Comparison of ENCODE assay signal across 26 cellular contexts in the genomic region with DNA sequence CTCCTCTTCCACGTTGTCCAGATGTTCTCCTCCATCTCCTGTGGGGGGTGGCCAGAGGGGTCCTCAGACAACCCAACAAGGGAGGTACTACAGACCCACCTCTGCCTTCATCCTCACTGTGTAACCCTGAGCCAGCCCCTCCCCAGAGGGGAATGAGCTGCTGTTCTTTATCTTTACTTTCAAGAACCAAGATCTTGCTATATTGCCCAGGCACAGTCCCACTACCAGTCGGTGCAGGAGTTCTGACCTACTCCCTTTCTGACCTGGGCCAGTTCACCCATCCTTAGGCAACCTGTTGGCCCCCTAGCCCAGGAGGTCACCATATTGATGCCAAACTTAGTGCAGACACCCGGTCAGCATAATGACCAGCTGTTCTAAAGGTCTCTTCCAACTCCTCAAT.
"Had no signal": no experiment of that assay in that cellular context is flagged by ENCODE, and none has a peak within 500 bp of the region (broad histone marks: within the 10 kb centered on the region; RNA-seq: fewer than 3 reads in every experiment).

No MANE protein-coding gene starts in this region.

- H3K4me3 ChIP-seq: hepatocyte, left ventricle myocardium inferior, lung, pancreas, prostate gland, spleen, suprapubic skin, thoracic aorta, tibial artery, upper lobe of right lung, uterus had no signal

- ATAC-seq: pancreas; right cardiac atrium; stimulated activated effector memory CD8-positive, alpha-beta T cell treated with anti-CD3 and anti-CD28 coated beads, Interleukin-12 subunit alpha, Interleukin-12 subunit beta, amount 100 ng/mL, for 72 hours; upper lobe of right lung had no signal

- H3K27me3 Mint-ChIP-seq: stimulated activated naive CD8-positive, alpha-beta T cell treated with anti-CD3 and anti-CD28 coated beads, Interleukin-15, Interleukin-2, amounts not matched to agents 100 ng/mL and 50 ng/mL, for 24 hours had no signal

- DNase-seq: islet precursor cell; left ventricle myocardium inferior; mesendoderm; naive B cell; natural killer cell; nephron progenitor cell; nucleus accumbens; pancreas; posterior cingulate gyrus; retina; right cardiac atrium; small intestine; spleen; stimulated activated CD4-positive, alpha-beta T cell treated with anti-CD3 and anti-CD28 coated beads, Interleukin-4, amount 100 ng/mL, for 24 hours; stimulated activated naive CD4-positive, alpha-beta T cell; tibial artery; upper lobe of right lung; uterus had no signal

- H3K27me3 ChIP-seq: hepatocyte, pancreas, spleen, suprapubic skin, tibial artery, upper lobe of right lung, uterus had no signal

- H3K4me3 Mint-ChIP-seq: mesothelial cell of epicardium; naive B cell; natural killer cell; stimulated activated effector memory CD8-positive, alpha-beta T cell treated with anti-CD3 and anti-CD28 coated beads, Interleukin-12 subunit alpha, Interleukin-12 subunit beta, amount 100 ng/mL, for 72 hours; stimulated activated naive CD8-positive, alpha-beta T cell treated with anti-CD3 and anti-CD28 coated beads, Interleukin-15, Interleukin-2, amounts not matched to agents 100 ng/mL and 50 ng/mL, for 24 hours had no signal

- H3K4me1 ChIP-seq: left ventricle myocardium inferior, pancreas, prostate gland, spleen, tibial artery, upper lobe of right lung, uterus had no signal

- H3K4me1 Mint-ChIP-seq: naive B cell, natural killer cell had no signal

- H3K9me3 Mint-ChIP-seq: mesothelial cell of epicardium; naive B cell; natural killer cell; nephron progenitor cell; stimulated activated effector memory CD8-positive, alpha-beta T cell treated with anti-CD3 and anti-CD28 coated beads, Interleukin-12 subunit alpha, Interleukin-12 subunit beta, amount 100 ng/mL, for 72 hours; stimulated activated naive CD8-positive, alpha-beta T cell treated with anti-CD3 and anti-CD28 coated beads, Interleukin-15, Interleukin-2, amounts not matched to agents 100 ng/mL and 50 ng/mL, for 24 hours had no signal

- H3K27ac ChIP-seq: hepatocyte, left ventricle myocardium inferior, pancreas, prostate gland, spleen, suprapubic skin, thoracic aorta, tibial artery, upper lobe of right lung, uterus had no signal

- H3K27ac Mint-ChIP-seq: mesothelial cell of epicardium; naive B cell; natural killer cell; nephron progenitor cell; stimulated activated naive CD8-positive, alpha-beta T cell treated with anti-CD3 and anti-CD28 coated beads, Interleukin-15, Interleukin-2, amounts not matched to agents 100 ng/mL and 50 ng/mL, for 24 hours had no signal

- H3K36me3 Mint-ChIP-seq: mesothelial cell of epicardium, naive B cell, natural killer cell had no signal

- H3K9me3 ChIP-seq: left ventricle myocardium inferior, pancreas, prostate gland, spleen, suprapubic skin, thoracic aorta, tibial artery, upper lobe of right lung, uterus had no signal

- H3K79me2 ChIP-seq: hepatocyte had no signal

- H3K36me3 ChIP-seq: left ventricle myocardium inferior, pancreas, prostate gland, spleen, suprapubic skin, thoracic aorta, tibial artery, upper lobe of right lung, uterus had no signal

- H3K4me2 ChIP-seq: hepatocyte had no signal

- H2AFZ ChIP-seq: hepatocyte had no signal
